In the genomic region with DNA sequence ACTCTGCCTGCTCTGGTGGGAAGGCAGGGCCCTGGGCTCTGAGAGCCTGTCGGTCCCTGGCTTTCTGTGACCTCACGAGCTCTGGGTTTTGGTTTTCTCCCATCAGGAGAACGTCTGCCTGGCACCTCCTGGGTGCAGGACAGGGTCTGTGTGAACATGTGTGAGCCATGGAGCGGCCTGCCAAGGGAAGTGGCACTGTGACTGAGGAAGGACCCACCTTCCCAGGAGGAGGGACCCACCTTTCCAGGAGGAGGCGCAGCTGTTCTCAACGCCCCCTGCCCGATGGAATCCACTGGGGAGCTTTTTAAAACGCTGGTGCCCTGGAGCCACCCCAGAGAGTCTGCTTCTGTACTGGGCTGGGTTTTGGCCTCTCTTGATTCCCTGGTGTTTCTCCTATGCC, we compare ENCODE assay signal across 1 cellular context.
TF ChIP-seq lines count a peak whose summit lies in the region.

No MANE protein-coding gene starts in this region.

TF ChIP-seq in WTC11, 78 proteins besides CTCF, POLR2A, EP300 and RAD21 (continued from another document):
- TF ChIP-seq, protein P1, sequence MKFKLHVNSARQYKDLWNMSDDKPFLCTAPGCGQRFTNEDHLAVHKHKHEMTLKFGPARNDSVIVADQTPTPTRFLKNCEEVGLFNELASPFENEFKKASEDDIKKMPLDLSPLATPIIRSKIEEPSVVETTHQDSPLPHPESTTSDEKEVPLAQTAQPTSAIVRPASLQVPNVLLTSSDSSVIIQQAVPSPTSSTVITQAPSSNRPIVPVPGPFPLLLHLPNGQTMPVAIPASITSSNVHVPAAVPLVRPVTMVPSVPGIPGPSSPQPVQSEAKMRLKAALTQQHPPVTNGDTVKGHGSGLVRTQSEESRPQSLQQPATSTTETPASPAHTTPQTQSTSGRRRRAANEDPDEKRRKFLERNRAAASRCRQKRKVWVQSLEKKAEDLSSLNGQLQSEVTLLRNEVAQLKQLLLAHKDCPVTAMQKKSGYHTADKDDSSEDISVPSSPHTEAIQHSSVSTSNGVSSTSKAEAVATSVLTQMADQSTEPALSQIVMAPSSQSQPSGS (CRISPR knock-in tag; IDR thresholded peaks at IDR 0.05; ENCODE audit: borderline replicate concordance, low read depth): no peak
- TF ChIP-seq, protein P2, sequence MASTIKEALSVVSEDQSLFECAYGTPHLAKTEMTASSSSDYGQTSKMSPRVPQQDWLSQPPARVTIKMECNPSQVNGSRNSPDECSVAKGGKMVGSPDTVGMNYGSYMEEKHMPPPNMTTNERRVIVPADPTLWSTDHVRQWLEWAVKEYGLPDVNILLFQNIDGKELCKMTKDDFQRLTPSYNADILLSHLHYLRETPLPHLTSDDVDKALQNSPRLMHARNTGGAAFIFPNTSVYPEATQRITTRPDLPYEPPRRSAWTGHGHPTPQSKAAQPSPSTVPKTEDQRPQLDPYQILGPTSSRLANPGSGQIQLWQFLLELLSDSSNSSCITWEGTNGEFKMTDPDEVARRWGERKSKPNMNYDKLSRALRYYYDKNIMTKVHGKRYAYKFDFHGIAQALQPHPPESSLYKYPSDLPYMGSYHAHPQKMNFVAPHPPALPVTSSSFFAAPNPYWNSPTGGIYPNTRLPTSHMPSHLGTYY (CRISPR knock-in tag; IDR thresholded peaks at IDR 0.05): no peak
- TF ChIP-seq, protein P3, sequence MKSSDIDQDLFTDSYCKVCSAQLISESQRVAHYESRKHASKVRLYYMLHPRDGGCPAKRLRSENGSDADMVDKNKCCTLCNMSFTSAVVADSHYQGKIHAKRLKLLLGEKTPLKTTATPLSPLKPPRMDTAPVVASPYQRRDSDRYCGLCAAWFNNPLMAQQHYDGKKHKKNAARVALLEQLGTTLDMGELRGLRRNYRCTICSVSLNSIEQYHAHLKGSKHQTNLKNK (CRISPR knock-in tag; IDR thresholded peaks at IDR 0.05): no peak
- TF ChIP-seq NFATC4 (CRISPR knock-in tag; IDR thresholded peaks at IDR 0.05) (no peak), SMAD3 (CRISPR knock-in tag; IDR thresholded peaks at IDR 0.05; ENCODE audit: borderline replicate concordance) (no peak), ZNF396 (CRISPR knock-in tag; IDR thresholded peaks at IDR 0.05; ENCODE audit: borderline replicate concordance) (no peak), ZNF671 (CRISPR knock-in tag; IDR thresholded peaks at IDR 0.05) (no peak), ZNF317 (CRISPR knock-in tag; IDR thresholded peaks at IDR 0.05; ENCODE audit: borderline replicate concordance, low read depth) (no peak), ZNF219 (CRISPR knock-in tag; IDR thresholded peaks at IDR 0.05; ENCODE audit: borderline replicate concordance) (no peak)
- TF ChIP-seq, protein P4, sequence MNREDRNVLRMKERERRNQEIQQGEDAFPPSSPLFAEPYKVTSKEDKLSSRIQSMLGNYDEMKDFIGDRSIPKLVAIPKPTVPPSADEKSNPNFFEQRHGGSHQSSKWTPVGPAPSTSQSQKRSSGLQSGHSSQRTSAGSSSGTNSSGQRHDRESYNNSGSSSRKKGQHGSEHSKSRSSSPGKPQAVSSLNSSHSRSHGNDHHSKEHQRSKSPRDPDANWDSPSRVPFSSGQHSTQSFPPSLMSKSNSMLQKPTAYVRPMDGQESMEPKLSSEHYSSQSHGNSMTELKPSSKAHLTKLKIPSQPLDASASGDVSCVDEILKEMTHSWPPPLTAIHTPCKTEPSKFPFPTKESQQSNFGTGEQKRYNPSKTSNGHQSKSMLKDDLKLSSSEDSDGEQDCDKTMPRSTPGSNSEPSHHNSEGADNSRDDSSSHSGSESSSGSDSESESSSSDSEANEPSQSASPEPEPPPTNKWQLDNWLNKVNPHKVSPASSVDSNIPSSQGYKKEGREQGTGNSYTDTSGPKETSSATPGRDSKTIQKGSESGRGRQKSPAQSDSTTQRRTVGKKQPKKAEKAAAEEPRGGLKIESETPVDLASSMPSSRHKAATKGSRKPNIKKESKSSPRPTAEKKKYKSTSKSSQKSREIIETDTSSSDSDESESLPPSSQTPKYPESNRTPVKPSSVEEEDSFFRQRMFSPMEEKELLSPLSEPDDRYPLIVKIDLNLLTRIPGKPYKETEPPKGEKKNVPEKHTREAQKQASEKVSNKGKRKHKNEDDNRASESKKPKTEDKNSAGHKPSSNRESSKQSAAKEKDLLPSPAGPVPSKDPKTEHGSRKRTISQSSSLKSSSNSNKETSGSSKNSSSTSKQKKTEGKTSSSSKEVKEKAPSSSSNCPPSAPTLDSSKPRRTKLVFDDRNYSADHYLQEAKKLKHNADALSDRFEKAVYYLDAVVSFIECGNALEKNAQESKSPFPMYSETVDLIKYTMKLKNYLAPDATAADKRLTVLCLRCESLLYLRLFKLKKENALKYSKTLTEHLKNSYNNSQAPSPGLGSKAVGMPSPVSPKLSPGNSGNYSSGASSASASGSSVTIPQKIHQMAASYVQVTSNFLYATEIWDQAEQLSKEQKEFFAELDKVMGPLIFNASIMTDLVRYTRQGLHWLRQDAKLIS (CRISPR knock-in tag; IDR thresholded peaks at IDR 0.05; ENCODE audit: borderline replicate concordance): no peak
- TF ChIP-seq, protein P5, sequence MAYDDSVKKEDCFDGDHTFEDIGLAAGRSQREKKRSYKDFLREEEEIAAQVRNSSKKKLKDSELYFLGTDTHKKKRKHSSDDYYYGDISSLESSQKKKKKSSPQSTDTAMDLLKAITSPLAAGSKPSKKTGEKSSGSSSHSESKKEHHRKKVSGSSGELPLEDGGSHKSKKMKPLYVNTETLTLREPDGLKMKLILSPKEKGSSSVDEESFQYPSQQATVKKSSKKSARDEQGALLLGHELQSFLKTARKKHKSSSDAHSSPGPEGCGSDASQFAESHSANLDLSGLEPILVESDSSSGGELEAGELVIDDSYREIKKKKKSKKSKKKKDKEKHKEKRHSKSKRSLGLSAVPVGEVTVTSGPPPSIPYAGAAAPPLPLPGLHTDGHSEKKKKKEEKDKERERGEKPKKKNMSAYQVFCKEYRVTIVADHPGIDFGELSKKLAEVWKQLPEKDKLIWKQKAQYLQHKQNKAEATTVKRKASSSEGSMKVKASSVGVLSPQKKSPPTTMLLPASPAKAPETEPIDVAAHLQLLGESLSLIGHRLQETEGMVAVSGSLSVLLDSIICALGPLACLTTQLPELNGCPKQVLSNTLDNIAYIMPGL (CRISPR knock-in tag; IDR thresholded peaks at IDR 0.05): no peak
- TF ChIP-seq, protein P6, sequence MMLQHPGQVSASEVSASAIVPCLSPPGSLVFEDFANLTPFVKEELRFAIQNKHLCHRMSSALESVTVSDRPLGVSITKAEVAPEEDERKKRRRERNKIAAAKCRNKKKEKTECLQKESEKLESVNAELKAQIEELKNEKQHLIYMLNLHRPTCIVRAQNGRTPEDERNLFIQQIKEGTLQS (CRISPR knock-in tag; conservative IDR thresholded peaks at IDR 0.05): no peak
- TF ChIP-seq, protein P7, sequence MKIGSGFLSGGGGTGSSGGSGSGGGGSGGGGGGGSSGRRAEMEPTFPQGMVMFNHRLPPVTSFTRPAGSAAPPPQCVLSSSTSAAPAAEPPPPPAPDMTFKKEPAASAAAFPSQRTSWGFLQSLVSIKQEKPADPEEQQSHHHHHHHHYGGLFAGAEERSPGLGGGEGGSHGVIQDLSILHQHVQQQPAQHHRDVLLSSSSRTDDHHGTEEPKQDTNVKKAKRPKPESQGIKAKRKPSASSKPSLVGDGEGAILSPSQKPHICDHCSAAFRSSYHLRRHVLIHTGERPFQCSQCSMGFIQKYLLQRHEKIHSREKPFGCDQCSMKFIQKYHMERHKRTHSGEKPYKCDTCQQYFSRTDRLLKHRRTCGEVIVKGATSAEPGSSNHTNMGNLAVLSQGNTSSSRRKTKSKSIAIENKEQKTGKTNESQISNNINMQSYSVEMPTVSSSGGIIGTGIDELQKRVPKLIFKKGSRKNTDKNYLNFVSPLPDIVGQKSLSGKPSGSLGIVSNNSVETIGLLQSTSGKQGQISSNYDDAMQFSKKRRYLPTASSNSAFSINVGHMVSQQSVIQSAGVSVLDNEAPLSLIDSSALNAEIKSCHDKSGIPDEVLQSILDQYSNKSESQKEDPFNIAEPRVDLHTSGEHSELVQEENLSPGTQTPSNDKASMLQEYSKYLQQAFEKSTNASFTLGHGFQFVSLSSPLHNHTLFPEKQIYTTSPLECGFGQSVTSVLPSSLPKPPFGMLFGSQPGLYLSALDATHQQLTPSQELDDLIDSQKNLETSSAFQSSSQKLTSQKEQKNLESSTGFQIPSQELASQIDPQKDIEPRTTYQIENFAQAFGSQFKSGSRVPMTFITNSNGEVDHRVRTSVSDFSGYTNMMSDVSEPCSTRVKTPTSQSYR (CRISPR knock-in tag; IDR thresholded peaks at IDR 0.05): no peak
TF ChIP-seq in WTC11: peak in this region for 0.
